Comparison of ENCODE assay signal across 29 cellular contexts in the genomic region with DNA sequence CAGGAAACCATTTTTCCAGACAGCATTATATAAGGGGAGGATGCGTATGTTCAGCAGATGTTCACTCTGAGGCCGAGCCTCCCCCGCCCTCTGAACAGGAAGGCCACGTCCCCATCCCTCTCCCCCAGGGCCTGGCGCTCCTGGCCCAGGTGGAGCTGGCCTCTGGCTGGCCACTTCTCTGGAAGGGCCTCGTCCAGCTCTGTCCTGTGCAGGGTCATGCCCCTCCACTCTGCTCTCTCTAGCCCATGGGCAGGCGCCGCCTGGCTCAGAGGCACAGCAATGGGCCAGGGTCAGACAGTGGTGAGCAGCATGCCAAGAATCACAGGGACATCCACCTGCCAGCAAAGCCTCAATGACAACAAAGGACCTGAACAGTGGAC. TPM values are rescaled to one million over a fixed set of nuclear protein-coding genes. Genes with fewer than 3 reads are reported as not detected.
DNase-seq lines count a peak whose midpoint lies in the region; ATAC-seq and TF ChIP-seq lines count a peak whose summit lies in the region.
"Had no signal": no experiment of that assay in that cellular context is flagged by ENCODE, and none has a peak within 500 bp of the region (broad histone marks: within the 10 kb centered on the region; RNA-seq: fewer than 3 reads in every experiment).

No MANE protein-coding gene starts in this region.

- H3K27ac Mint-ChIP-seq in chondrocyte (ENCODE audit: unreplicated experiment): no peak overlapping the region
- H3K27ac Mint-ChIP-seq in nephron progenitor cell: peak overlapping the region; percentile 42
- no peak overlapping the region for H3K27ac Mint-ChIP-seq in CD8-positive, alpha-beta T cell
- H3K27ac Mint-ChIP-seq: activated CD4-positive, alpha-beta memory T cell treated with anti-CD3 and anti-CD28 coated beads for 36 hours; activated naive CD8-positive, alpha-beta T cell; activated T-helper 2 cell treated with anti-CD3 and anti-CD28 coated beads, Interferon-gamma antibody, Interleukin-2, Interleukin-4, amounts not matched to agents 10 μg/mL and 5 μg/mL and 100 μg/mL, durations not matched to agents 14 hours and 24 hours and 36 hours; B cell; dendritic cell treated with granulocyte-macrophage colony-stimulating factor and Interleukin-4, amounts not matched to agents 40 ng/mL and 50 ng/mL, for 4 days; immature natural killer cell; progenitor cell of endocrine pancreas; stimulated activated naive CD8-positive, alpha-beta T cell treated with anti-CD3 and anti-CD28 coated beads, Interleukin-15, Interleukin-2, amounts not matched to agents 100 ng/mL and 50 ng/mL, for 24 hours had no signal

- CTCF ChIA-PET in CD8-positive, alpha-beta T cell (lab: Charles Lee): no interaction called here

- intact Hi-C loops in cardiac septum (cut with DNase I) (no loop called here), left ventricle myocardium inferior (cut with micrococcal nuclease) (no loop called here), vagina (cut with DNase I) (no loop called here)
- intact Hi-C loops in CD8-positive, alpha-beta T cell (cut with DNase I, micrococcal nuclease): no loop called here

- H3K27ac ChIP-seq in left ventricle myocardium inferior (replicated peaks): no peak overlapping the region
- H3K27ac ChIP-seq in vagina: peak overlapping the region; percentile 12
- no peak overlapping the region for H3K27ac ChIP-seq in CD8-positive, alpha-beta T cell (ENCODE audit: low read depth, low read length)
- H3K27ac ChIP-seq: esophagus squamous epithelium, thyroid gland had no signal

- H3K4me3 ChIP-seq in left ventricle myocardium inferior (no peak overlapping the region), vagina (no peak overlapping the region)
- no peak overlapping the region for H3K4me3 ChIP-seq in CD8-positive, alpha-beta T cell (ENCODE audit: low read depth, low read length)
- H3K4me3 ChIP-seq: esophagus squamous epithelium, thyroid gland had no signal

- no peaks in the 10 kb centered on the region for H3K36me3 ChIP-seq in left ventricle myocardium inferior
- no peaks in the 10 kb centered on the region for H3K36me3 ChIP-seq in vagina
- H3K36me3 ChIP-seq in CD8-positive, alpha-beta T cell (ENCODE audit: insufficient read depth, low read length): no peaks in the 10 kb centered on the region
- H3K36me3 ChIP-seq: esophagus squamous epithelium, thyroid gland had no signal

- no peak overlapping the region for H3K4me3 Mint-ChIP-seq in chondrocyte (ENCODE audit: unreplicated experiment)
- no peak overlapping the region for H3K4me3 Mint-ChIP-seq in nephron progenitor cell
- no peak overlapping the region for H3K4me3 Mint-ChIP-seq in CD8-positive, alpha-beta T cell
- H3K4me3 Mint-ChIP-seq: activated CD4-positive, alpha-beta memory T cell treated with anti-CD3 and anti-CD28 coated beads for 36 hours; activated naive CD8-positive, alpha-beta T cell; B cell; dendritic cell treated with granulocyte-macrophage colony-stimulating factor and Interleukin-4, amounts not matched to agents 40 ng/mL and 50 ng/mL, for 4 days; immature natural killer cell; stimulated activated naive CD8-positive, alpha-beta T cell treated with anti-CD3 and anti-CD28 coated beads, Interleukin-15, Interleukin-2, amounts not matched to agents 100 ng/mL and 50 ng/mL, for 24 hours had no signal

- H3K9me3 Mint-ChIP-seq in chondrocyte (ENCODE audit: low read depth): peaks cover 15% of the 10 kb centered on the region
- peaks cover 29% of the 10 kb centered on the region for H3K9me3 Mint-ChIP-seq in nephron progenitor cell
- H3K9me3 Mint-ChIP-seq in CD8-positive, alpha-beta T cell: peaks cover 4% of the 10 kb centered on the region
- H3K9me3 Mint-ChIP-seq: activated T-helper 2 cell treated with anti-CD3 and anti-CD28 coated beads, Interferon-gamma antibody, Interleukin-2, Interleukin-4, amounts not matched to agents 10 μg/mL and 5 μg/mL and 100 μg/mL, durations not matched to agents 14 hours and 24 hours and 36 hours; dendritic cell treated with granulocyte-macrophage colony-stimulating factor and Interleukin-4, amounts not matched to agents 40 ng/mL and 50 ng/mL, for 4 days; stimulated activated naive CD8-positive, alpha-beta T cell treated with anti-CD3 and anti-CD28 coated beads, Interleukin-15, Interleukin-2, amounts not matched to agents 100 ng/mL and 50 ng/mL, for 24 hours had no signal

- peak; percentile 66 for DNase-seq in cardiac septum (ENCODE audit: low spot score)
- DNase-seq in left ventricle myocardium inferior: no peak
- DNase-seq in chondrocyte (ENCODE audit: low spot score): peak; percentile 85
- DNase-seq in nephron progenitor cell: no peak
- DNase-seq in vagina (ENCODE audit: extremely low spot score in 2 of 2): no peak
- no peak for DNase-seq in CD8-positive, alpha-beta T cell
- no peak for DNase-seq in NCI-H187 (lab: John Stamatoyannopoulos, UW)
- no peak for DNase-seq in stimulated activated CD4-positive, alpha-beta T cell treated with anti-CD3 and anti-CD28 coated beads, Interleukin-4, amount 100 ng/mL, for 24 hours
- DNase-seq: activated CD4-positive, alpha-beta memory T cell treated with anti-CD3 and anti-CD28 coated beads for 36 hours; central memory CD4-positive, alpha-beta T cell; COR-L47; DMS79; esophagus squamous epithelium; GF-D8; hippocampal formation; immature natural killer cell; NCI-H1092; NCI-H1930; NCI-H526 treated with DMSO at 0.1 percent for 48 hours; thyroid gland had no signal

- H3K27me3 ChIP-seq in left ventricle myocardium inferior (ENCODE audit: low read depth): no peaks in the 10 kb centered on the region
- H3K27me3 ChIP-seq in vagina: no peaks in the 10 kb centered on the region
- H3K27me3 ChIP-seq in CD8-positive, alpha-beta T cell (ENCODE audit: insufficient read depth, low read length): no peaks in the 10 kb centered on the region
- H3K27me3 ChIP-seq: esophagus squamous epithelium, thyroid gland had no signal

- H3K9me3 ChIP-seq in left ventricle myocardium inferior (replicated peaks): peaks cover 21% of the 10 kb centered on the region
- H3K9me3 ChIP-seq in vagina: no peaks in the 10 kb centered on the region
- no peaks in the 10 kb centered on the region for H3K9me3 ChIP-seq in CD8-positive, alpha-beta T cell (ENCODE audit: low read length)
- H3K9me3 ChIP-seq: esophagus squamous epithelium, thyroid gland had no signal

- H3K4me1 ChIP-seq in left ventricle myocardium inferior (peaks cover 10% of the 10 kb centered on the region), vagina (peaks cover 28% of the 10 kb centered on the region)
- H3K4me1 ChIP-seq in CD8-positive, alpha-beta T cell (ENCODE audit: insufficient read depth, low read length): no peaks in the 10 kb centered on the region

- POLR2A ChIA-PET in CD8-positive, alpha-beta T cell (lab: Charles Lee): no interaction called here

- TF ChIP-seq CTCF in left ventricle myocardium inferior (IDR thresholded peaks at IDR 0.05; ENCODE audit: borderline replicate concordance) (no peak), chondrocyte (IDR thresholded peaks at IDR 0.05) (no peak), nephron progenitor cell (IDR thresholded peaks at IDR 0.05) (no peak), vagina (IDR thresholded peaks at IDR 0.05) (no peak)
- no peak for TF ChIP-seq CTCF in CD8-positive, alpha-beta T cell (IDR thresholded peaks at IDR 0.05)

- H3K4me1 Mint-ChIP-seq in chondrocyte (ENCODE audit: low read depth): peaks cover 20% of the 10 kb centered on the region
- peaks cover 58% of the 10 kb centered on the region for H3K4me1 Mint-ChIP-seq in nephron progenitor cell
- H3K4me1 Mint-ChIP-seq in CD8-positive, alpha-beta T cell (ENCODE audit: low read depth): no peaks in the 10 kb centered on the region
- H3K4me1 Mint-ChIP-seq: B cell, IgD-negative memory B cell, immature natural killer cell had no signal

- peaks cover 8% of the 10 kb centered on the region for H3K36me3 Mint-ChIP-seq in chondrocyte (ENCODE audit: low read depth)
- H3K36me3 Mint-ChIP-seq in nephron progenitor cell (ENCODE audit: low read depth): peaks cover 14% of the 10 kb centered on the region
- no peaks in the 10 kb centered on the region for H3K36me3 Mint-ChIP-seq in CD8-positive, alpha-beta T cell
- H3K36me3 Mint-ChIP-seq: activated CD4-positive, alpha-beta memory T cell treated with anti-CD3 and anti-CD28 coated beads for 36 hours; activated naive CD8-positive, alpha-beta T cell; IgD-negative memory B cell; immature natural killer cell had no signal

- H3K27me3 Mint-ChIP-seq in chondrocyte (ENCODE audit: low read depth) (no peaks in the 10 kb centered on the region), nephron progenitor cell (ENCODE audit: low read depth, poor library complexity) (peaks cover 1% of the 10 kb centered on the region)
- H3K27me3 Mint-ChIP-seq in CD8-positive, alpha-beta T cell (ENCODE audit: low read depth): peaks cover 7% of the 10 kb centered on the region
- H3K27me3 Mint-ChIP-seq: activated CD4-positive, alpha-beta memory T cell treated with anti-CD3 and anti-CD28 coated beads for 36 hours; dendritic cell treated with granulocyte-macrophage colony-stimulating factor and Interleukin-4, amounts not matched to agents 40 ng/mL and 50 ng/mL, for 4 days; stimulated activated naive CD8-positive, alpha-beta T cell treated with anti-CD3 and anti-CD28 coated beads, Interleukin-15, Interleukin-2, amounts not matched to agents 100 ng/mL and 50 ng/mL, for 24 hours had no signal

- no peak for TF ChIP-seq POLR2A in vagina (IDR thresholded peaks at IDR 0.05)

- ATAC-seq in CD8-positive, alpha-beta T cell: no peak
- ATAC-seq: left lobe of liver, Panc1 had no signal

RNA-seq across cellular contexts. Expression of a gene that starts 34.2 kb away (rescaled TPM):
- total RNA-seq in cardiac septum: 5.9 TPM
- 4.6 TPM for total RNA-seq in left ventricle myocardium inferior
- total RNA-seq in chondrocyte: 17.9 to 93.2 TPM (median 91.2 TPM) in 3 replicates
- 17.4 TPM for total RNA-seq in vagina
- not detected for total RNA-seq in CD8-positive, alpha-beta T cell
- total RNA-seq: activated CD4-positive, alpha-beta memory T cell treated with anti-CD3 and anti-CD28 coated beads for 36 hours; activated T-helper 2 cell treated with anti-CD3 and anti-CD28 coated beads, Interferon-gamma antibody, Interleukin-2, Interleukin-4, amounts not matched to agents 10 μg/mL and 5 μg/mL and 100 μg/mL, durations not matched to agents 14 hours and 24 hours and 36 hours; B cell had no signal

Comparison
In these comparisons a context has a peak if more than half of its experiments do, and no peak if none do; other contexts are left out.
1. DNase-seq: peak in cardiac septum (single experiment) and chondrocyte (single experiment); none in left ventricle myocardium inferior (single experiment), nephron progenitor cell (single experiment), vagina (0 of 2), CD8-positive, alpha-beta T cell (0 of 7), NCI-H187 (0 of 2) and stimulated activated CD4-positive, alpha-beta T cell treated with anti-CD3 and anti-CD28 coated beads, Interleukin-4, amount 100 ng/mL, for 24 hours (single experiment).